ENCODE assay signal across 15 cellular contexts in the genomic region with DNA sequence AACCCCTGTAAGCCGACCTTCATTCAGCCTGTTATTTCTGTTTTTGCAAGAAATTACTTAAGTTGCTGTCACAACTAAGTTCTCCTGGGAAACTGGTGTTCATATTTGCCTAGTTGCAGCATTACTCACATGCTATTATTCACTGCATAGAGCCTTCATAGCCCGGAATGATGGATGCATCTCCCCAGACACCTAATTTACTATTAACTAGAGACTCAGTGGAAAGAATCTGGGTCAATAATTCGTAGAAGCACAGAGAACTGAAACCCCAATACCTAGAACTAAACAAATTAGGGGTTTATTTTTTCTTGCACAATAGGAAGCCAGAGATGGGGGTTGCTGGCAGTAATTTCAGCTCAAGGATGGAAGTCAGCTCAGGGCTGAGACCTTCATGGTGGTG. TPM values are rescaled to one million over a fixed set of nuclear protein-coding genes. Genes with fewer than 3 reads are reported as not detected.
DNase-seq lines count a peak whose midpoint lies in the region; ATAC-seq and TF ChIP-seq lines count a peak whose summit lies in the region.
"Had no signal": no experiment of that assay in that cellular context is flagged by ENCODE, and none has a peak within 500 bp of the region (broad histone marks: within the 10 kb centered on the region; RNA-seq: fewer than 3 reads in every experiment).

No MANE protein-coding gene starts in this region.

- H2BK15ac ChIP-seq in mesenchymal stem cell (ENCODE audit: low read depth, poor library complexity, severe bottlenecking): no peak overlapping the region

- no peak overlapping the region for H3K18ac ChIP-seq in mesenchymal stem cell (ENCODE audit: low read depth in 1 of 2, low read length in 2 of 2)

- peak overlapping the region; percentile 74 for H3K27ac ChIP-seq in mesenchymal stem cell (ENCODE audit: low read length, poor library complexity, severe bottlenecking)
- no peak overlapping the region for H3K27ac ChIP-seq in adrenal gland
- H3K27ac ChIP-seq: neutrophil, upper lobe of left lung had no signal

- no peak overlapping the region for H4K8ac ChIP-seq in mesenchymal stem cell (ENCODE audit: low read length)

- H3K4ac ChIP-seq in mesenchymal stem cell (ENCODE audit: low read depth in 1 of 2, low read length in 2 of 2): no peak overlapping the region

- no peak for TF ChIP-seq CTCF in adrenal gland (IDR thresholded peaks at IDR 0.05)

- H3K27me3 ChIP-seq in mesenchymal stem cell (ENCODE audit: control insufficient read depth in 1 of 2, insufficient read depth in 1 of 2, low read length in 2 of 2) (peaks cover 0 to 17% of the 10 kb centered on the region in 2 experiments), adrenal gland (no peaks in the 10 kb centered on the region)
- H3K27me3 ChIP-seq: neutrophil, upper lobe of left lung had no signal

- no peak overlapping the region for H2BK5ac ChIP-seq in mesenchymal stem cell (ENCODE audit: low read depth, low read length, poor library complexity, severe bottlenecking)

- H2AK5ac ChIP-seq in mesenchymal stem cell (ENCODE audit: low read length, severe bottlenecking): no peak overlapping the region

- H3K4me1 ChIP-seq in mesenchymal stem cell (ENCODE audit: control insufficient read depth, insufficient read depth, low read depth, low read length) (peaks cover 5% of the 10 kb centered on the region), adrenal gland (replicated peaks in 1 of 2) (no peaks in the 10 kb centered on the region)
- H3K4me1 ChIP-seq: upper lobe of left lung had no signal

- ATAC-seq in GM18907 (IDR thresholded peaks at IDR 0.05; ENCODE audit: unreplicated experiment) (peak; percentile 96), GM21825 (IDR thresholded peaks at IDR 0.05; ENCODE audit: unreplicated experiment) (peak; percentile 87), HG03342 (IDR thresholded peaks at IDR 0.05; ENCODE audit: unreplicated experiment) (peak; percentile 93), GM18519 (IDR thresholded peaks at IDR 0.05; ENCODE audit: low FRiP score, unreplicated experiment) (no peak)
- ATAC-seq: activated CD8-positive, alpha-beta T cell treated with anti-CD3 and anti-CD28 coated beads, Interleukin-2, amount 10 ng/mL, durations not matched to agents 7 days and 5 days; SK-N-SH treated with all-trans-retinoic acid at 6 μM for 48 hours had no signal

- no peak overlapping the region for H2BK12ac ChIP-seq in mesenchymal stem cell (ENCODE audit: low read length in 2 of 2)

- H3K14ac ChIP-seq in mesenchymal stem cell (ENCODE audit: low read length in 2 of 2): no peak overlapping the region

- H3K9me3 ChIP-seq in mesenchymal stem cell (ENCODE audit: control insufficient read depth, low read length): no peaks in the 10 kb centered on the region
- H3K9me3 ChIP-seq in adrenal gland (replicated peaks in 1 of 3): no peaks in the 10 kb centered on the region
- H3K9me3 ChIP-seq: neutrophil, upper lobe of left lung had no signal

- H4K91ac ChIP-seq in mesenchymal stem cell (ENCODE audit: low read length): no peak overlapping the region

- intact Hi-C loops in adrenal gland (cut with DNase I): no loop called here

- H2AFZ ChIP-seq in mesenchymal stem cell (ENCODE audit: low read depth, low read length): no peak overlapping the region

- TF ChIP-seq POLR2A in adrenal gland (IDR thresholded peaks at IDR 0.05): no peak

- WGBS in mesenchymal stem cell: 78% methylated on average over 2 of the region's 3 CpGs
- WGBS in adrenal gland, 4 donors: 32 to 50% (median 42%) methylated on average over 3 of the region's 3 CpGs

- no peak overlapping the region for H3K23ac ChIP-seq in mesenchymal stem cell (ENCODE audit: low read length in 2 of 2)

- H3K9ac ChIP-seq in mesenchymal stem cell (ENCODE audit: low read length): no peak overlapping the region

- H3K4me3 ChIP-seq in mesenchymal stem cell (ENCODE audit: insufficient read depth in 1 of 2, low read depth in 1 of 2, low read length in 2 of 2) (no peak overlapping the region), adrenal gland (no peak overlapping the region)
- H3K4me3 ChIP-seq: upper lobe of left lung had no signal

- H3K4me2 ChIP-seq in mesenchymal stem cell (ENCODE audit: low read length, poor library complexity, severe bottlenecking): no peak overlapping the region

- peak; percentile 2 for DNase-seq in mesenchymal stem cell
- DNase-seq in NCI-H128 (lab: John Stamatoyannopoulos, UW; ENCODE audit: unreplicated experiment): no peak
- no peak for DNase-seq in adrenal gland
- no peak for DNase-seq in D341Med (ENCODE audit: low spot score)
- DNase-seq: activated CD8-positive, alpha-beta T cell treated with anti-CD3 and anti-CD28 coated beads, Interleukin-2, amount 10 ng/mL, durations not matched to agents 7 days and 5 days; KBM-7; NCI-H510A; upper lobe of left lung had no signal

- H3K36me3 ChIP-seq in mesenchymal stem cell (ENCODE audit: control insufficient read depth in 1 of 2, insufficient read depth in 2 of 2, low read depth in 1 of 2, low read length in 2 of 2) (no peaks in the 10 kb centered on the region), adrenal gland (replicated peaks in 1 of 2) (no peaks in the 10 kb centered on the region)
- H3K36me3 ChIP-seq: neutrophil, upper lobe of left lung had no signal

- H3K79me1 ChIP-seq in mesenchymal stem cell (replicated peaks; ENCODE audit: low read length, poor library complexity, severe bottlenecking): no peaks in the 10 kb centered on the region

- H2BK120ac ChIP-seq in mesenchymal stem cell (ENCODE audit: low read depth, low read length): no peak overlapping the region

RNA-seq across cellular contexts. Expression of gene FAM170A, which starts 45.7 kb away (rescaled TPM):
- polyA plus RNA-seq in mesenchymal stem cell (2013, experiment 1 of 2): not detected
- 0.03 TPM for polyA plus RNA-seq in mesenchymal stem cell (2013, experiment 2 of 2)
- total RNA-seq in adrenal gland: not detected
- under 1 TPM in 2 of 3 donors, not detected in 1; 0.17 to 0.56 TPM for polyA plus RNA-seq in adrenal gland
- total RNA-seq: activated CD8-positive, alpha-beta T cell treated with anti-CD3 and anti-CD28 coated beads, Interleukin-2, amount 10 ng/mL, durations not matched to agents 7 days and 5 days had no signal
- polyA plus RNA-seq: adipose tissue had no signal
